In the genomic region with DNA sequence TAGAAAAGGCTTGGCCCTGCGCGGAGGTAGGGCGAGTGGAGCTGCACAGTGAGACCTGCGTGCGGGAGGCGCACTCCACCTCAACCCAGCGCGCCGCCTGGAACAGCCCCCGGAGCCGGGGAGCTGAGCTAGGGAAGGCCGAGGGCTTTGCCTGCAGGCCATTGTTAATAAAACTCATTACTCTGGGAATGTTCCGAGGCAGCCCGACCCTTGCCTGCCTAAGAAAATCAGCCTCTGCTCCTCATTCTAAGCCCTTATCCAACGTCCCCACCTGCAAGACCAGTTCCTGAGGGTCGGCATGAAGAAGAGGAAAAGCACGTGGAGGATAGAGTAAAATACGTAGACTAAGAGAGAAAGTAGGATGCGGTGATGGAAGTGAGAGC, we compare ENCODE assay signal across 9 cellular contexts. TPM values are rescaled to one million over a fixed set of nuclear protein-coding genes. Genes with fewer than 3 reads are reported as not detected.
DNase-seq lines count a peak whose midpoint lies in the region; ATAC-seq and TF ChIP-seq lines count a peak whose summit lies in the region.
"Had no signal": no experiment of that assay in that cellular context is flagged by ENCODE, and none has a peak within 500 bp of the region (broad histone marks: within the 10 kb centered on the region; RNA-seq: fewer than 3 reads in every experiment).

No MANE protein-coding gene starts in this region.

- H3K4me1 Mint-ChIP-seq in activated naive CD4-positive, alpha-beta T cell treated with anti-CD3 and anti-CD28 coated beads for 36 hours (ENCODE audit: low read depth) = peaks cover 3% of the 10 kb centered on the region
- H3K4me1 Mint-ChIP-seq in activated T-helper 2 cell treated with anti-CD3 and anti-CD28 coated beads, Interferon-gamma antibody, Interleukin-2, Interleukin-4, amounts not matched to agents 10 μg/mL and 5 μg/mL and 100 μg/mL, durations not matched to agents 14 hours and 24 hours and 36 hours (ENCODE audit: low read depth) = peaks cover 6% of the 10 kb centered on the region

- H3K27me3 ChIP-seq in tibial artery = no peaks in the 10 kb centered on the region
- H3K27me3 ChIP-seq: cardiac muscle cell had no signal

- no peaks in the 10 kb centered on the region for H3K9me3 Mint-ChIP-seq in activated naive CD4-positive, alpha-beta T cell treated with anti-CD3 and anti-CD28 coated beads for 36 hours
- no peaks in the 10 kb centered on the region for H3K9me3 Mint-ChIP-seq in activated T-helper 2 cell treated with anti-CD3 and anti-CD28 coated beads, Interferon-gamma antibody, Interleukin-2, Interleukin-4, amounts not matched to agents 10 μg/mL and 5 μg/mL and 100 μg/mL, durations not matched to agents 14 hours and 24 hours and 36 hours

- DNase-seq in activated naive CD4-positive, alpha-beta T cell treated with anti-CD3 and anti-CD28 coated beads for 36 hours = no peak
- no peak for DNase-seq in activated naive CD4-positive, alpha-beta T cell treated with Interleukin-2 at 50 U/mL for 16 hours
- DNase-seq in activated T-helper 2 cell treated with anti-CD3 and anti-CD28 coated beads, Interferon-gamma antibody, Interleukin-2, Interleukin-4, amounts not matched to agents 10 μg/mL and 5 μg/mL and 100 μg/mL, durations not matched to agents 14 hours and 24 hours and 36 hours (ENCODE audit: low spot score) = no peak
- DNase-seq in left kidney (ENCODE audit: low read depth, low spot score) (peak; percentile 63), tibial artery (no peak), germinal center (ENCODE audit: low spot score) (no peak)

- H3K4me3 ChIP-seq in tibial artery = peak overlapping the region; percentile 39 to 40
- H3K4me3 ChIP-seq: cardiac muscle cell had no signal

- CTCF ChIA-PET in activated naive CD4-positive, alpha-beta T cell treated with anti-CD3 and anti-CD28 coated beads for 36 hours (lab: Charles Lee) = interaction anchor here (0.9 to 1.2 kb wide), 2 partner anchors 20 to 30 kb away, joined by 3 to 5 read pairs; no protein-coding TSS in a partner anchor

- TF ChIP-seq CTCF in tibial artery (IDR thresholded peaks at IDR 0.05) = no peak

- no peak for ATAC-seq in HG02938 (IDR thresholded peaks at IDR 0.05; ENCODE audit: unreplicated experiment)
- ATAC-seq in GM21515 (IDR thresholded peaks at IDR 0.05; ENCODE audit: unreplicated experiment) = no peak

- no peaks in the 10 kb centered on the region for H3K36me3 Mint-ChIP-seq in activated naive CD4-positive, alpha-beta T cell treated with anti-CD3 and anti-CD28 coated beads for 36 hours (ENCODE audit: low read depth)
- no peaks in the 10 kb centered on the region for H3K36me3 Mint-ChIP-seq in activated T-helper 2 cell treated with anti-CD3 and anti-CD28 coated beads, Interferon-gamma antibody, Interleukin-2, Interleukin-4, amounts not matched to agents 10 μg/mL and 5 μg/mL and 100 μg/mL, durations not matched to agents 14 hours and 24 hours and 36 hours (ENCODE audit: low read depth)

- H3K36me3 ChIP-seq in tibial artery = no peaks in the 10 kb centered on the region
- H3K36me3 ChIP-seq: cardiac muscle cell had no signal

- peak overlapping the region; percentile 25 for H3K4me3 Mint-ChIP-seq in activated naive CD4-positive, alpha-beta T cell treated with anti-CD3 and anti-CD28 coated beads for 36 hours
- H3K4me3 Mint-ChIP-seq in activated T-helper 2 cell treated with anti-CD3 and anti-CD28 coated beads, Interferon-gamma antibody, Interleukin-2, Interleukin-4, amounts not matched to agents 10 μg/mL and 5 μg/mL and 100 μg/mL, durations not matched to agents 14 hours and 24 hours and 36 hours (ENCODE audit: low read depth) = peak overlapping the region; percentile 69

- H3K4me1 ChIP-seq in tibial artery = peaks cover 0 to 9% (median 3%) of the 10 kb centered on the region in 4 donors

- H3K27ac ChIP-seq in tibial artery = no peak overlapping the region
- H3K27ac ChIP-seq: cardiac muscle cell had no signal

- H3K27me3 Mint-ChIP-seq in activated naive CD4-positive, alpha-beta T cell treated with anti-CD3 and anti-CD28 coated beads for 36 hours (ENCODE audit: low read depth) = peaks cover 39% of the 10 kb centered on the region
- H3K27me3 Mint-ChIP-seq in activated T-helper 2 cell treated with anti-CD3 and anti-CD28 coated beads, Interferon-gamma antibody, Interleukin-2, Interleukin-4, amounts not matched to agents 10 μg/mL and 5 μg/mL and 100 μg/mL, durations not matched to agents 14 hours and 24 hours and 36 hours (ENCODE audit: low read depth) = peaks cover 49% of the 10 kb centered on the region

- intact Hi-C loops in activated naive CD4-positive, alpha-beta T cell treated with anti-CD3 and anti-CD28 coated beads for 36 hours (cut with micrococcal nuclease) = no loop called here
- intact Hi-C loops in activated T-helper 2 cell treated with anti-CD3 and anti-CD28 coated beads, Interferon-gamma antibody, Interleukin-2, Interleukin-4, amounts not matched to agents 10 μg/mL and 5 μg/mL and 100 μg/mL, durations not matched to agents 14 hours and 24 hours and 36 hours (cut with micrococcal nuclease) = no loop called here
- intact Hi-C loops in tibial artery (cut with DNase I; ENCODE audit: low total_unique reads) = no loop called here

- no peak overlapping the region for H3K27ac Mint-ChIP-seq in activated naive CD4-positive, alpha-beta T cell treated with anti-CD3 and anti-CD28 coated beads for 36 hours
- H3K27ac Mint-ChIP-seq in activated T-helper 2 cell treated with anti-CD3 and anti-CD28 coated beads, Interferon-gamma antibody, Interleukin-2, Interleukin-4, amounts not matched to agents 10 μg/mL and 5 μg/mL and 100 μg/mL, durations not matched to agents 14 hours and 24 hours and 36 hours = no peak overlapping the region

- H3K9me3 ChIP-seq in tibial artery = no peaks in the 10 kb centered on the region

RNA-seq across cellular contexts. Expression of gene C7orf25, which starts 55.3 kb away (rescaled TPM):
- total RNA-seq in activated naive CD4-positive, alpha-beta T cell treated with anti-CD3 and anti-CD28 coated beads for 36 hours = 1 to 10 TPM in 1 of 2 experiments, under 1 TPM in 1; 0.93 to 2.0 TPM
- total RNA-seq in activated T-helper 2 cell treated with anti-CD3 and anti-CD28 coated beads, Interferon-gamma antibody, Interleukin-2, Interleukin-4, amounts not matched to agents 10 μg/mL and 5 μg/mL and 100 μg/mL, durations not matched to agents 14 hours and 24 hours and 36 hours = 4.4 TPM in 2 replicates
